Comparison of ENCODE assay signal across 1 cellular context in the genomic region with DNA sequence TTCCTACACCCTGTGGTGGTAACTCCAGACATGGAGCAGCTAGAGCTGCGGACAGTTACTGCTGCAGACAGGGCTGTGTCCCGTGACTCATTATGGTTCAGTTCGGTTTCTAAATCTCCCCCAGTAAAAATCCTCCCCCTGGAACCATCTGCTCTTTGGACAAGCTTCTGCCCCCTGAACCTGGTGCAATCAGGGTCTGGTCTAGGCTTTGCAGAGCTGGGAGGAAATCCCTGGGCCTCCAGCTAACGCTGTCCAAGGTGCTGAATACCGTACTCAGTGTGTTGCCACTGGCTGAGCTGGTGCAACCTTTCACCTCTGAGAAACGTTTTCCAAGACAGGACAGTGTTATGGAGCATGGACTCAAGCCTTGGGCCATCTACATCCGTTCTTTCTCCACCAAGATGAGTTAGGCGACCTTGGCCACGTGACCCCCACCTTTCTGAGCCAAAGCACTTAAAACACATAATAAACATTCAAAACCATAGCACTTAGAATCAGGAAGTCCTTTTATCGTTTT.
TF ChIP-seq lines count a peak whose summit lies in the region.

No MANE protein-coding gene starts in this region.

TF ChIP-seq in K562, 482 proteins besides CTCF, POLR2A, EP300 and RAD21 (continued from another document and continues in another):
- TF ChIP-seq ZNF668 (CRISPR knock-in tag; IDR thresholded peaks at IDR 0.05) = no peak
- no peak for TF ChIP-seq ZKSCAN3 (CRISPR knock-in tag; IDR thresholded peaks at IDR 0.05)
- TF ChIP-seq SREBF2 (CRISPR knock-in tag; IDR thresholded peaks at IDR 0.05) = no peak
- no peak for TF ChIP-seq PHTF2 (CRISPR knock-in tag; IDR thresholded peaks at IDR 0.05)
- no peak for TF ChIP-seq MYBL2 (IDR thresholded peaks at IDR 0.05; ENCODE audit: low read depth)
- TF ChIP-seq MYBL2 (CRISPR knock-in tag; IDR thresholded peaks at IDR 0.05; ENCODE audit: borderline replicate concordance) = no peak
- TF ChIP-seq SPI1 (IDR thresholded peaks at IDR 0.05; ENCODE audit: borderline replicate concordance, low read depth, low read length) = no peak
- TF ChIP-seq SAFB2 (IDR thresholded peaks at IDR 0.05; ENCODE audit: borderline replicate concordance, low read depth, low read length, severe bottlenecking) = no peak
- no peak for TF ChIP-seq SETDB1 (IDR thresholded peaks at IDR 0.05; ENCODE audit: low read length)
- 0 out of 2 replicates have a peak, but pooled peaks have one; percentile 40 for TF ChIP-seq ZNF224 (CRISPR knock-in tag; IDR thresholded peaks at IDR 0.05)
- TF ChIP-seq ADNP (tag; IDR thresholded peaks at IDR 0.05) = no peak
- TF ChIP-seq, protein P1, sequence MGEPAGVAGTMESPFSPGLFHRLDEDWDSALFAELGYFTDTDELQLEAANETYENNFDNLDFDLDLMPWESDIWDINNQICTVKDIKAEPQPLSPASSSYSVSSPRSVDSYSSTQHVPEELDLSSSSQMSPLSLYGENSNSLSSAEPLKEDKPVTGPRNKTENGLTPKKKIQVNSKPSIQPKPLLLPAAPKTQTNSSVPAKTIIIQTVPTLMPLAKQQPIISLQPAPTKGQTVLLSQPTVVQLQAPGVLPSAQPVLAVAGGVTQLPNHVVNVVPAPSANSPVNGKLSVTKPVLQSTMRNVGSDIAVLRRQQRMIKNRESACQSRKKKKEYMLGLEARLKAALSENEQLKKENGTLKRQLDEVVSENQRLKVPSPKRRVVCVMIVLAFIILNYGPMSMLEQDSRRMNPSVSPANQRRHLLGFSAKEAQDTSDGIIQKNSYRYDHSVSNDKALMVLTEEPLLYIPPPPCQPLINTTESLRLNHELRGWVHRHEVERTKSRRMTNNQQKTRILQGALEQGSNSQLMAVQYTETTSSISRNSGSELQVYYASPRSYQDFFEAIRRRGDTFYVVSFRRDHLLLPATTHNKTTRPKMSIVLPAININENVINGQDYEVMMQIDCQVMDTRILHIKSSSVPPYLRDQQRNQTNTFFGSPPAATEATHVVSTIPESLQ (CRISPR knock-in tag; IDR thresholded peaks at IDR 0.05) = peak; percentile 69; the same call in 1 of the 2 replicates
- TF ChIP-seq, protein P2, sequence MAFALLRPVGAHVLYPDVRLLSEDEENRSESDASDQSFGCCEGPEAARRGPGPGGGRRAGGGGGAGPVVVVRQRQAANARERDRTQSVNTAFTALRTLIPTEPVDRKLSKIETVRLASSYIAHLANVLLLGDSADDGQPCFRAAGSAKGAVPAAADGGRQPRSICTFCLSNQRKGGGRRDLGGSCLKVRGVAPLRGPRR (CRISPR knock-in tag; IDR thresholded peaks at IDR 0.05) = no peak
- no peak for TF ChIP-seq CHD2 (IDR thresholded peaks at IDR 0.05; ENCODE audit: low read depth, low read length)
- no peak for TF ChIP-seq FOSL1 (tag; conservative IDR thresholded peaks at IDR 0.05)
- no peak for TF ChIP-seq MYNN (IDR thresholded peaks at IDR 0.05)
- 0 out of 2 replicates have a peak, but pooled peaks have one; percentile 46 for TF ChIP-seq MYNN (CRISPR knock-in tag; IDR thresholded peaks at IDR 0.05)
- no peak for TF ChIP-seq POLR3G (IDR thresholded peaks at IDR 0.05; ENCODE audit: extremely low read depth, insufficient read length, insufficient replicate concordance)
- TF ChIP-seq ZC3H8 (IDR thresholded peaks at IDR 0.05) = no peak
- TF ChIP-seq CREB1 (IDR thresholded peaks at IDR 0.05) = no peak
- 0 out of 2 replicates have a peak, but pooled peaks have one; percentile 23 for TF ChIP-seq CREB1 (CRISPR knock-in tag; IDR thresholded peaks at IDR 0.05)
- TF ChIP-seq SRSF1 (IDR thresholded peaks at IDR 0.05; ENCODE audit: low read depth, low read length) = no peak
- no peak for TF ChIP-seq TARDBP (IDR thresholded peaks at IDR 0.05)
- TF ChIP-seq, protein P3, sequence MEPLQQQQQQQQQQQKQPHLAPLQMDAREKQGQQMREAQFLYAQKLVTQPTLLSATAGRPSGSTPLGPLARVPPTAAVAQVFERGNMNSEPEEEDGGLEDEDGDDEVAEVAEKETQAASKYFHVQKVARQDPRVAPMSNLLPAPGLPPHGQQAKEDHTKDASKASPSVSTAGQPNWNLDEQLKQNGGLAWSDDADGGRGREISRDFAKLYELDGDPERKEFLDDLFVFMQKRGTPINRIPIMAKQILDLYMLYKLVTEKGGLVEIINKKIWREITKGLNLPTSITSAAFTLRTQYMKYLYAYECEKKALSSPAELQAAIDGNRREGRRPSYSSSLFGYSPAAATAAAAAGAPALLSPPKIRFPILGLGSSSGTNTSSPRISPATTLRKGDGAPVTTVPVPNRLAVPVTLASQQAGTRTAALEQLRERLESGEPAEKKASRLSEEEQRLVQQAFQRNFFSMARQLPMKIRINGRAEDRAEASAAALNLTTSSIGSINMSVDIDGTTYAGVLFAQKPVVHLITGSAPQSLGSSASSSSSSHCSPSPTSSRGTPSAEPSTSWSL (CRISPR knock-in tag; IDR thresholded peaks at IDR 0.05; ENCODE audit: borderline replicate concordance) = no peak
- TF ChIP-seq RBM22 (IDR thresholded peaks at IDR 0.05; ENCODE audit: low read depth, low read length, poor library complexity, severe bottlenecking) = no peak
- no peak for TF ChIP-seq ATF7 (IDR thresholded peaks at IDR 0.05)
- no peak for TF ChIP-seq ZNF551 (CRISPR knock-in tag; IDR thresholded peaks at IDR 0.05)
- TF ChIP-seq, protein P4, sequence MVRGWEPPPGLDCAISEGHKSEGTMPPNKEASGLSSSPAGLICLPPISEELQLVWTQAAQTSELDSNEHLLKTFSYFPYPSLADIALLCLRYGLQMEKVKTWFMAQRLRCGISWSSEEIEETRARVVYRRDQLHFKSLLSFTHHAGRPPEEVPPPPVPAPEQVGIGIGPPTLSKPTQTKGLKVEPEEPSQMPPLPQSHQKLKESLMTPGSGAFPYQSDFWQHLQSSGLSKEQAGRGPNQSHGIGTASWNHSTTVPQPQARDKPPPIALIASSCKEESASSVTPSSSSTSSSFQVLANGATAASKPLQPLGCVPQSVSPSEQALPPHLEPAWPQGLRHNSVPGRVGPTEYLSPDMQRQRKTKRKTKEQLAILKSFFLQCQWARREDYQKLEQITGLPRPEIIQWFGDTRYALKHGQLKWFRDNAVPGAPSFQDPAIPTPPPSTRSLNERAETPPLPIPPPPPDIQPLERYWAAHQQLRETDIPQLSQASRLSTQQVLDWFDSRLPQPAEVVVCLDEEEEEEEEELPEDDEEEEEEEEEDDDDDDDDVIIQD (CRISPR knock-in tag; IDR thresholded peaks at IDR 0.05) = no peak
- TF ChIP-seq, protein P5, sequence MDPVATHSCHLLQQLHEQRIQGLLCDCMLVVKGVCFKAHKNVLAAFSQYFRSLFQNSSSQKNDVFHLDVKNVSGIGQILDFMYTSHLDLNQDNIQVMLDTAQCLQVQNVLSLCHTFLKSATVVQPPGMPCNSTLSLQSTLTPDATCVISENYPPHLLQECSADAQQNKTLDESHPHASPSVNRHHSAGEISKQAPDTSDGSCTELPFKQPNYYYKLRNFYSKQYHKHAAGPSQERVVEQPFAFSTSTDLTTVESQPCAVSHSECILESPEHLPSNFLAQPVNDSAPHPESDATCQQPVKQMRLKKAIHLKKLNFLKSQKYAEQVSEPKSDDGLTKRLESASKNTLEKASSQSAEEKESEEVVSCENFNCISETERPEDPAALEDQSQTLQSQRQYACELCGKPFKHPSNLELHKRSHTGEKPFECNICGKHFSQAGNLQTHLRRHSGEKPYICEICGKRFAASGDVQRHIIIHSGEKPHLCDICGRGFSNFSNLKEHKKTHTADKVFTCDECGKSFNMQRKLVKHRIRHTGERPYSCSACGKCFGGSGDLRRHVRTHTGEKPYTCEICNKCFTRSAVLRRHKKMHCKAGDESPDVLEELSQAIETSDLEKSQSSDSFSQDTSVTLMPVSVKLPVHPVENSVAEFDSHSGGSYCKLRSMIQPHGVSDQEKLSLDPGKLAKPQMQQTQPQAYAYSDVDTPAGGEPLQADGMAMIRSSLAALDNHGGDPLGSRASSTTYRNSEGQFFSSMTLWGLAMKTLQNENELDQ (CRISPR knock-in tag; IDR thresholded peaks at IDR 0.05; ENCODE audit: borderline replicate concordance) = no peak
- no peak for TF ChIP-seq YBX1 (IDR thresholded peaks at IDR 0.05)
- TF ChIP-seq PCBP1 (IDR thresholded peaks at IDR 0.05; ENCODE audit: low read depth, low read length, poor library complexity, severe bottlenecking) = no peak
- TF ChIP-seq, protein P6, sequence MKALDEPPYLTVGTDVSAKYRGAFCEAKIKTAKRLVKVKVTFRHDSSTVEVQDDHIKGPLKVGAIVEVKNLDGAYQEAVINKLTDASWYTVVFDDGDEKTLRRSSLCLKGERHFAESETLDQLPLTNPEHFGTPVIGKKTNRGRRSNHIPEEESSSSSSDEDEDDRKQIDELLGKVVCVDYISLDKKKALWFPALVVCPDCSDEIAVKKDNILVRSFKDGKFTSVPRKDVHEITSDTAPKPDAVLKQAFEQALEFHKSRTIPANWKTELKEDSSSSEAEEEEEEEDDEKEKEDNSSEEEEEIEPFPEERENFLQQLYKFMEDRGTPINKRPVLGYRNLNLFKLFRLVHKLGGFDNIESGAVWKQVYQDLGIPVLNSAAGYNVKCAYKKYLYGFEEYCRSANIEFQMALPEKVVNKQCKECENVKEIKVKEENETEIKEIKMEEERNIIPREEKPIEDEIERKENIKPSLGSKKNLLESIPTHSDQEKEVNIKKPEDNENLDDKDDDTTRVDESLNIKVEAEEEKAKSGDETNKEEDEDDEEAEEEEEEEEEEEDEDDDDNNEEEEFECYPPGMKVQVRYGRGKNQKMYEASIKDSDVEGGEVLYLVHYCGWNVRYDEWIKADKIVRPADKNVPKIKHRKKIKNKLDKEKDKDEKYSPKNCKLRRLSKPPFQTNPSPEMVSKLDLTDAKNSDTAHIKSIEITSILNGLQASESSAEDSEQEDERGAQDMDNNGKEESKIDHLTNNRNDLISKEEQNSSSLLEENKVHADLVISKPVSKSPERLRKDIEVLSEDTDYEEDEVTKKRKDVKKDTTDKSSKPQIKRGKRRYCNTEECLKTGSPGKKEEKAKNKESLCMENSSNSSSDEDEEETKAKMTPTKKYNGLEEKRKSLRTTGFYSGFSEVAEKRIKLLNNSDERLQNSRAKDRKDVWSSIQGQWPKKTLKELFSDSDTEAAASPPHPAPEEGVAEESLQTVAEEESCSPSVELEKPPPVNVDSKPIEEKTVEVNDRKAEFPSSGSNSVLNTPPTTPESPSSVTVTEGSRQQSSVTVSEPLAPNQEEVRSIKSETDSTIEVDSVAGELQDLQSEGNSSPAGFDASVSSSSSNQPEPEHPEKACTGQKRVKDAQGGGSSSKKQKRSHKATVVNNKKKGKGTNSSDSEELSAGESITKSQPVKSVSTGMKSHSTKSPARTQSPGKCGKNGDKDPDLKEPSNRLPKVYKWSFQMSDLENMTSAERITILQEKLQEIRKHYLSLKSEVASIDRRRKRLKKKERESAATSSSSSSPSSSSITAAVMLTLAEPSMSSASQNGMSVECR (CRISPR knock-in tag; IDR thresholded peaks at IDR 0.05) = 0 out of 2 replicates have a peak, but pooled peaks have one; percentile 24
- no peak for TF ChIP-seq ZBTB17 (CRISPR knock-in tag; IDR thresholded peaks at IDR 0.05)
- peak; percentile 97 for TF ChIP-seq EHMT2 (IDR thresholded peaks at IDR 0.05)
- TF ChIP-seq TEAD1 (CRISPR knock-in tag; IDR thresholded peaks at IDR 0.05) = no peak
- no peak for TF ChIP-seq HDAC8 (tag; IDR thresholded peaks at IDR 0.05)
- peak; percentile 33; the same call in 1 of the 2 replicates for TF ChIP-seq STAG1 (CRISPR knock-in tag; IDR thresholded peaks at IDR 0.05; ENCODE audit: borderline replicate concordance)
- no peak for TF ChIP-seq ZNF133 (CRISPR knock-in tag; IDR thresholded peaks at IDR 0.05)
- no peak for TF ChIP-seq XRCC4 (IDR thresholded peaks at IDR 0.05; ENCODE audit: extremely low read depth, insufficient read depth, insufficient read length)
- no peak for TF ChIP-seq POLR2B (IDR thresholded peaks at IDR 0.05; ENCODE audit: low read depth, partially characterized antibody)
- TF ChIP-seq, protein P7, sequence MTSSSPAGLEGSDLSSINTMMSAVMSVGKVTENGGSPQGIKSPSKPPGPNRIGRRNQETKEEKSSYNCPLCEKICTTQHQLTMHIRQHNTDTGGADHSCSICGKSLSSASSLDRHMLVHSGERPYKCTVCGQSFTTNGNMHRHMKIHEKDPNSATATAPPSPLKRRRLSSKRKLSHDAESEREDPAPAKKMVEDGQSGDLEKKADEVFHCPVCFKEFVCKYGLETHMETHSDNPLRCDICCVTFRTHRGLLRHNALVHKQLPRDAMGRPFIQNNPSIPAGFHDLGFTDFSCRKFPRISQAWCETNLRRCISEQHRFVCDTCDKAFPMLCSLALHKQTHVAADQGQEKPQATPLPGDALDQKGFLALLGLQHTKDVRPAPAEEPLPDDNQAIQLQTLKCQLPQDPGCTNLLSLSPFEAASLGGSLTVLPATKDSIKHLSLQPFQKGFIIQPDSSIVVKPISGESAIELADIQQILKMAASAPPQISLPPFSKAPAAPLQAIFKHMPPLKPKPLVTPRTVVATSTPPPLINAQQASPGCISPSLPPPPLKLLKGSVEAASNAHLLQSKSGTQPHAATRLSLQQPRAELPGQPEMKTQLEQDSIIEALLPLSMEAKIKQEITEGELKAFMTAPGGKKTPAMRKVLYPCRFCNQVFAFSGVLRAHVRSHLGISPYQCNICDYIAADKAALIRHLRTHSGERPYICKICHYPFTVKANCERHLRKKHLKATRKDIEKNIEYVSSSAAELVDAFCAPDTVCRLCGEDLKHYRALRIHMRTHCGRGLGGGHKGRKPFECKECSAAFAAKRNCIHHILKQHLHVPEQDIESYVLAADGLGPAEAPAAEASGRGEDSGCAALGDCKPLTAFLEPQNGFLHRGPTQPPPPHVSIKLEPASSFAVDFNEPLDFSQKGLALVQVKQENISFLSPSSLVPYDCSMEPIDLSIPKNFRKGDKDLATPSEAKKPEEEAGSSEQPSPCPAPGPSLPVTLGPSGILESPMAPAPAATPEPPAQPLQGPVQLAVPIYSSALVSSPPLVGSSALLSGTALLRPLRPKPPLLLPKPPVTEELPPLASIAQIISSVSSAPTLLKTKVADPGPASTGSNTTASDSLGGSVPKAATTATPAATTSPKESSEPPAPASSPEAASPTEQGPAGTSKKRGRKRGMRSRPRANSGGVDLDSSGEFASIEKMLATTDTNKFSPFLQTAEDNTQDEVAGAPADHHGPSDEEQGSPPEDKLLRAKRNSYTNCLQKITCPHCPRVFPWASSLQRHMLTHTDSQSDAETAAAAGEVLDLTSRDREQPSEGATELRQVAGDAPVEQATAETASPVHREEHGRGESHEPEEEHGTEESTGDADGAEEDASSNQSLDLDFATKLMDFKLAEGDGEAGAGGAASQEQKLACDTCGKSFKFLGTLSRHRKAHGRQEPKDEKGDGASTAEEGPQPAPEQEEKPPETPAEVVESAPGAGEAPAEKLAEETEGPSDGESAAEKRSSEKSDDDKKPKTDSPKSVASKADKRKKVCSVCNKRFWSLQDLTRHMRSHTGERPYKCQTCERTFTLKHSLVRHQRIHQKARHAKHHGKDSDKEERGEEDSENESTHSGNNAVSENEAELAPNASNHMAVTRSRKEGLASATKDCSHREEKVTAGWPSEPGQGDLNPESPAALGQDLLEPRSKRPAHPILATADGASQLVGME (CRISPR knock-in tag; IDR thresholded peaks at IDR 0.05) = no peak
- TF ChIP-seq, protein P8, sequence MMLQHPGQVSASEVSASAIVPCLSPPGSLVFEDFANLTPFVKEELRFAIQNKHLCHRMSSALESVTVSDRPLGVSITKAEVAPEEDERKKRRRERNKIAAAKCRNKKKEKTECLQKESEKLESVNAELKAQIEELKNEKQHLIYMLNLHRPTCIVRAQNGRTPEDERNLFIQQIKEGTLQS (IDR thresholded peaks at IDR 0.05) = no peak
- TF ChIP-seq, protein P8 (CRISPR knock-in tag; conservative IDR thresholded peaks at IDR 0.05) = no peak
- no peak for TF ChIP-seq IFI16 (CRISPR knock-in tag; IDR thresholded peaks at IDR 0.05)
